In the genomic region with DNA sequence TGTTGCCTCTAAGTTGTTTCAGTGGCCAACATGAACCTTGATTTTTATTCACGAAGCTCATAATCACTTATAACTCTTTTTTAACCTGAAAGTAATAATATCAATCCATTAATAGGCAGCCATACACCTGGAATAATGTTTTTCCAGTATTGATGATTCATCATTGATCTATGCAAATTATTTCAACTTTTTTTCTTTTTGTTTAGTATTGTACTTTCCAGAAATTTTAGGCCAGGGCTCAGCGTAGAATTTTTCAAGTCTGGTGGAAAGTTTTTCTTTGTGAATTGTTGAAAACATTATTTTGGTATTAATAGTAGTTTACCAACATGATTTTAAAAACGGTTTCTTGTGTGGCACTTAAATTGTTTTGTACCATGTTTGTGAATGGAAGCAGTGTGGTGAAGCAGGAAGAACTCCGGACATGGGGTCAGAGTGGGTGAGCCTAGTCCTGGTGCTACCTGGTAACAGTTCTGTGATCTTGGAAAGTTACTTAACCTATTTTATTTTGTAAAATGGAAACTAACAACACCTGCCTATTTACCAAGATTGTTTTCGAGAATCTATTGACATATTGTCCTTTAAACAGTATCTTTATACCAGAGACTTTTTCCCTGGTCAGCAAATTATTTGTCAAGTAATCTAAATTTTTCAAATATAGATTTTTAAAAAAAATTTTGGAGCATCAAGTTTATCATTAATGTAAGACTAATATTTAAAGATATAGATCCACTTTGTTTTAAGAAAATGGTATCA, we compare ENCODE assay signal across 2 cellular contexts.
TF ChIP-seq lines count a peak whose summit lies in the region.

No MANE protein-coding gene starts in this region.

TF ChIP-seq in A549, 52 proteins besides CTCF, POLR2A, EP300 and RAD21 (continued from another document):
- TF ChIP-seq MAX (IDR thresholded peaks at IDR 0.05) (no peak), MAFK (IDR thresholded peaks at IDR 0.05; ENCODE audit: partially characterized antibody) (peak; percentile 49), ZSCAN20 (CRISPR knock-in tag; IDR thresholded peaks at IDR 0.05) (no peak), SREBF2 (IDR thresholded peaks at IDR 0.05) (no peak), CEBPB (IDR thresholded peaks at IDR 0.05) (no peak)

TF ChIP-seq in liver, 16 proteins besides CTCF, POLR2A, EP300 and RAD21 (continued from another document):
- TF ChIP-seq JUND (IDR thresholded peaks at IDR 0.05) (no peak), FOXA1 (IDR thresholded peaks at IDR 0.05) (no peak)
